In genomic region chr12:68631177-68631576, GRCh38 we compare ENCODE assay signal across 12 cellular contexts. TPM values are rescaled to one million over a fixed set of nuclear protein-coding genes. Genes with fewer than 3 reads are reported as not detected.
DNase-seq lines count a peak whose midpoint lies in the region; ATAC-seq lines count a peak whose summit lies in the region.
"Had no signal": no experiment of that assay in that cellular context is flagged by ENCODE, and none has a peak within 500 bp of the region (broad histone marks: within the 10 kb centered on the region; RNA-seq: fewer than 3 reads in every experiment).

No MANE protein-coding gene starts in this region.

- intact Hi-C loops in activated naive CD4-positive, alpha-beta T cell treated with anti-CD3 and anti-CD28 coated beads for 36 hours (cut with micrococcal nuclease) = loop anchor here (5.0 kb wide), 1 partner anchor 176 kb away; the partner anchor contains the start of gene MDM2

- H3K9me3 Mint-ChIP-seq in activated naive CD4-positive, alpha-beta T cell treated with anti-CD3 and anti-CD28 coated beads for 36 hours = peaks cover 13% of the 10 kb centered on the region
- peaks cover 8 to 14% of the 10 kb centered on the region in 2 donors for H3K9me3 Mint-ChIP-seq in activated naive CD4-positive, alpha-beta T cell treated with anti-CD3 and anti-CD28 coated beads, Interleukin-2, amount 50 U/mL, for 72 hours
- no peaks in the 10 kb centered on the region for H3K9me3 Mint-ChIP-seq in effector memory CD8-positive, alpha-beta T cell
- peaks cover 3% of the 10 kb centered on the region for H3K9me3 Mint-ChIP-seq in stimulated activated effector memory CD8-positive, alpha-beta T cell treated with anti-CD3 and anti-CD28 coated beads, Interleukin-12 subunit alpha, Interleukin-12 subunit beta, amount 100 ng/mL, for 72 hours

- H3K36me3 ChIP-seq in SK-N-MC (ENCODE audit: insufficient read depth, low read length) = peaks cover 25% of the 10 kb centered on the region

- DNase-seq in activated naive CD4-positive, alpha-beta T cell treated with anti-CD3 and anti-CD28 coated beads for 36 hours = no peak
- no peak for DNase-seq in activated naive CD4-positive, alpha-beta T cell treated with anti-CD3 and anti-CD28 coated beads, Interleukin-2, amount 50 U/mL, for 72 hours (ENCODE audit: low spot score in 2 of 2)
- DNase-seq in SK-N-MC (ENCODE audit: low read depth, low spot score) (no peak), islet precursor cell (no peak), NCI-H187 treated with DMSO at 0.1 percent for 48 hours (lab: John Stamatoyannopoulos, UW) (no peak)
- no peak for DNase-seq in effector memory CD8-positive, alpha-beta T cell
- DNase-seq in stimulated activated effector memory CD8-positive, alpha-beta T cell treated with anti-CD3 and anti-CD28 coated beads, Interleukin-12 subunit alpha, Interleukin-12 subunit beta, amount 100 ng/mL, for 72 hours (ENCODE audit: low spot score in 2 of 2) = no peak
- no peak for DNase-seq in activated CD4-positive, alpha-beta T cell treated with anti-CD3 and anti-CD28 coated beads, Interleukin-2, amount 50 U/mL, for 4 hours
- DNase-seq: dermis blood vessel endothelial cell; NCI-H510A treated with DMSO at 0.1 percent for 48 hours; stimulated activated CD8-positive, alpha-beta memory T cell treated with anti-CD3 and anti-CD28 coated beads, Interleukin-4, amount 100 ng/mL, for 48 hours had no signal

- no peak overlapping the region for H3K4me3 ChIP-seq in SK-N-MC
- H3K4me3 ChIP-seq: ascending aorta had no signal

- CTCF ChIA-PET in activated naive CD4-positive, alpha-beta T cell treated with anti-CD3 and anti-CD28 coated beads for 36 hours (lab: Charles Lee) = no interaction called here

- H3K27ac Mint-ChIP-seq in activated naive CD4-positive, alpha-beta T cell treated with anti-CD3 and anti-CD28 coated beads for 36 hours = peak overlapping the region; percentile 6
- H3K27ac Mint-ChIP-seq in activated naive CD4-positive, alpha-beta T cell treated with anti-CD3 and anti-CD28 coated beads, Interleukin-2, amount 50 U/mL, for 72 hours = peak overlapping the region in 1 of 2 donors; percentile 84
- peak overlapping the region; percentile 21 to 64 for H3K27ac Mint-ChIP-seq in effector memory CD8-positive, alpha-beta T cell
- peak overlapping the region; percentile 35 for H3K27ac Mint-ChIP-seq in stimulated activated effector memory CD8-positive, alpha-beta T cell treated with anti-CD3 and anti-CD28 coated beads, Interleukin-12 subunit alpha, Interleukin-12 subunit beta, amount 100 ng/mL, for 72 hours

- H3K9me3 ChIP-seq in SK-N-MC (ENCODE audit: low read depth, low read length) = no peaks in the 10 kb centered on the region

- H3K27me3 Mint-ChIP-seq in activated naive CD4-positive, alpha-beta T cell treated with anti-CD3 and anti-CD28 coated beads for 36 hours (ENCODE audit: low read depth) = no peaks in the 10 kb centered on the region
- no peaks in the 10 kb centered on the region for H3K27me3 Mint-ChIP-seq in effector memory CD8-positive, alpha-beta T cell

- H3K4me3 Mint-ChIP-seq in activated naive CD4-positive, alpha-beta T cell treated with anti-CD3 and anti-CD28 coated beads for 36 hours = no peak overlapping the region
- H3K4me3 Mint-ChIP-seq in effector memory CD8-positive, alpha-beta T cell = peak overlapping the region in 1 of 2 donors; percentile 54
- peak overlapping the region; percentile 0 for H3K4me3 Mint-ChIP-seq in stimulated activated effector memory CD8-positive, alpha-beta T cell treated with anti-CD3 and anti-CD28 coated beads, Interleukin-12 subunit alpha, Interleukin-12 subunit beta, amount 100 ng/mL, for 72 hours

- H3K27ac ChIP-seq in SK-N-MC = 0 out of 2 replicates have a peak overlapping the region, but pooled peaks have one; percentile 32

- no peak for ATAC-seq in activated naive CD4-positive, alpha-beta T cell treated with anti-CD3 and anti-CD28 coated beads, Interleukin-2, amount 50 U/mL, for 72 hours
- no peak for ATAC-seq in effector memory CD8-positive, alpha-beta T cell (replicated peaks)
- ATAC-seq in stimulated activated effector memory CD8-positive, alpha-beta T cell treated with anti-CD3 and anti-CD28 coated beads, Interleukin-12 subunit alpha, Interleukin-12 subunit beta, amount 100 ng/mL, for 72 hours = peak; percentile 63

- peaks cover 34% of the 10 kb centered on the region for H3K36me3 Mint-ChIP-seq in activated naive CD4-positive, alpha-beta T cell treated with anti-CD3 and anti-CD28 coated beads for 36 hours (ENCODE audit: low read depth)
- H3K36me3 Mint-ChIP-seq in activated naive CD4-positive, alpha-beta T cell treated with anti-CD3 and anti-CD28 coated beads, Interleukin-2, amount 50 U/mL, for 72 hours = peaks cover 13 to 31% of the 10 kb centered on the region in 2 donors
- H3K36me3 Mint-ChIP-seq in effector memory CD8-positive, alpha-beta T cell (ENCODE audit: insufficient read depth) = peaks cover 80% of the 10 kb centered on the region
- peaks cover 98% of the 10 kb centered on the region for H3K36me3 Mint-ChIP-seq in stimulated activated effector memory CD8-positive, alpha-beta T cell treated with anti-CD3 and anti-CD28 coated beads, Interleukin-12 subunit alpha, Interleukin-12 subunit beta, amount 100 ng/mL, for 72 hours

- no peak overlapping the region for H3K9ac ChIP-seq in SK-N-MC (ENCODE audit: insufficient read length)

- H3K4me1 Mint-ChIP-seq in activated naive CD4-positive, alpha-beta T cell treated with anti-CD3 and anti-CD28 coated beads for 36 hours (ENCODE audit: low read depth) = peaks cover 88% of the 10 kb centered on the region
- H3K4me1 Mint-ChIP-seq in effector memory CD8-positive, alpha-beta T cell (ENCODE audit: low read depth in 2 of 2) = peaks cover 54 to 83% of the 10 kb centered on the region in 2 donors
- H3K4me1 Mint-ChIP-seq in stimulated activated effector memory CD8-positive, alpha-beta T cell treated with anti-CD3 and anti-CD28 coated beads, Interleukin-12 subunit alpha, Interleukin-12 subunit beta, amount 100 ng/mL, for 72 hours = peaks cover 74% of the 10 kb centered on the region

RNA-seq across cellular contexts. Expression of gene RAP1B, which starts 20.5 kb away (rescaled TPM):
- 100 to 1,000 TPM; 170 TPM for total RNA-seq in activated naive CD4-positive, alpha-beta T cell treated with anti-CD3 and anti-CD28 coated beads for 36 hours
- 100 to 1,000 TPM; 182 to 232 TPM for total RNA-seq in activated naive CD4-positive, alpha-beta T cell treated with anti-CD3 and anti-CD28 coated beads, Interleukin-2, amount 50 U/mL, for 72 hours

RNA-seq across cellular contexts. Expression of gene NUP107, which starts 55.6 kb away (rescaled TPM):
- total RNA-seq in activated naive CD4-positive, alpha-beta T cell treated with anti-CD3 and anti-CD28 coated beads for 36 hours = 100 to 1,000 TPM; 126 to 135 TPM
- 100 to 1,000 TPM; 156 to 159 TPM for total RNA-seq in activated naive CD4-positive, alpha-beta T cell treated with anti-CD3 and anti-CD28 coated beads, Interleukin-2, amount 50 U/mL, for 72 hours
